19 cellular contexts compared by ENCODE assay signal in the genomic region with DNA sequence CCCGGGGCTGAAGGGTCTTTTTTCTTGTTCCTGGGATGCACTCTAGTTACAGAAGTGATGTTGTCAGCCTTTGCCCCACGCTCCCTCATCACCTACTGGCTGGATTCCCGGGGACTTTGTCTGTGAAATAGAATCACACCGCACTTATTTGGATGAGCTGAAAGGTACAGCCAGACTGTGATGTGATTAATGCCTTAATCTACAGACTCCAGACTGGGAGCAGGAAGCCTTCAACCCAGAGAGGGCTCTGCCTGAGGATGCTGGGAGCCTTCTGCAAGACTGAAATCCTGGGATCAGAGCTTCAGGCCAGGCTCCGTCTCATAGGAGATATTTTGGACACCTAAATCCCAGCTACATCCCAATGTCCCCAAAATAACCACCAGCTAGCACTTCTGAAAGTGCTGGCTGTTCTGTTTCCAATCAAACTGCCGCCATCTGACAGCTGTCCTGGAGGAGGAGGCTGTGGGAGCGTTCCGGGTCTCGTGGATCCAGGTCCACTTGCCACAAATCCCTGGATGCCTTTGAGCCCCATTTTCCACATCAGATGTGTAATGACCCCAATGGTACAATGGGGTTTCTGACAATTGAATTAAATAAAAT.
DNase-seq lines count a peak whose midpoint lies in the region; ATAC-seq and TF ChIP-seq lines count a peak whose summit lies in the region.
"Had no signal": no experiment of that assay in that cellular context is flagged by ENCODE, and none has a peak within 500 bp of the region (broad histone marks: within the 10 kb centered on the region; RNA-seq: fewer than 3 reads in every experiment).

No MANE protein-coding gene starts in this region.

- H3K9me2 ChIP-seq in SK-N-SH = no peaks in the 10 kb centered on the region

- no peak for TF ChIP-seq RAD21 in SK-N-SH (IDR thresholded peaks at IDR 0.05; ENCODE audit: low read length)

- ATAC-seq in SK-N-SH treated with all-trans-retinoic acid at 6 μM for 48 hours (no peak), GM18907 (IDR thresholded peaks at IDR 0.05; ENCODE audit: unreplicated experiment) (no peak)
- ATAC-seq: A549, HCT116 had no signal

- no peak overlapping the region for H3K9ac ChIP-seq in SK-N-SH

- no peaks in the 10 kb centered on the region for H3K79me2 ChIP-seq in SK-N-SH (ENCODE audit: insufficient read depth)

- peaks cover 11% of the 10 kb centered on the region for H3K9me3 ChIP-seq in SK-N-SH
- H3K9me3 ChIP-seq: Caco-2 had no signal

- CTCF ChIA-PET in SK-N-SH (lab: Yijun Ruan, JAX) = interaction anchor here (1.6 kb wide), 1 partner anchor 15 kb away, joined by 3 read pairs; no protein-coding TSS in a partner anchor

- H3K4me1 ChIP-seq in SK-N-SH (ENCODE audit: control insufficient read depth in 1 of 2, insufficient read depth in 2 of 2, low read depth in 1 of 2, low read length in 1 of 2) = peaks cover 0 to 11% of the 10 kb centered on the region in 2 experiments; a peak in 1 of 4 replicates
- H3K4me1 ChIP-seq: A549, Caco-2 had no signal

- no peak for TF ChIP-seq CTCF in SK-N-SH (IDR thresholded peaks at IDR 0.05)

- H4K20me1 ChIP-seq in SK-N-SH (ENCODE audit: insufficient read depth) = no peaks in the 10 kb centered on the region

- H3K36me3 ChIP-seq in SK-N-SH (replicated peaks in 1 of 2; ENCODE audit: control insufficient read depth in 1 of 2, insufficient read depth in 2 of 2, low read length in 1 of 2) = no peaks in the 10 kb centered on the region

- H3F3A ChIP-seq in SK-N-SH (replicated peaks; ENCODE audit: insufficient read depth) = no peaks in the 10 kb centered on the region

- H3K4me2 ChIP-seq in SK-N-SH = no peak overlapping the region
- H3K4me2 ChIP-seq: A549 had no signal

- H3K27me3 ChIP-seq in SK-N-SH (ENCODE audit: insufficient read depth) = no peaks in the 10 kb centered on the region

- TF ChIP-seq EP300 in SK-N-SH (IDR thresholded peaks at IDR 0.05; ENCODE audit: borderline replicate concordance in 1 of 2, low read depth in 1 of 2, low read length in 1 of 2) = no peak

- H2AFZ ChIP-seq in SK-N-SH (ENCODE audit: low read depth) = no peak overlapping the region

- H3K27ac ChIP-seq in SK-N-SH (ENCODE audit: low read depth in 2 of 2, low read length in 1 of 2) = peak overlapping the region in 1 of 2 experiments; percentile 51; a peak in 2 of 4 replicates
- H3K27ac ChIP-seq: 22Rv1, A549, C4-2B had no signal

- no peak overlapping the region for H3K4me3 ChIP-seq in SK-N-SH (ENCODE audit: low read depth in 2 of 2, low read length in 1 of 2)
- H3K4me3 ChIP-seq: A549 had no signal

- in situ Hi-C loops in KBM-7 (cut with MboI; ENCODE audit: low pct_unique_long_range_greater_than_20kb, low sequenced_read_pairs) = no loop called here

- POLR2A ChIA-PET in SK-N-SH (lab: Yijun Ruan, JAX) = no interaction called here

- DNase-seq in SK-N-SH (peak; percentile 51), mesenteric fat pad (ENCODE audit: low spot score) (peak; percentile 45), posterior cingulate gyrus (peak in 6 of 10 donors; percentile 40 to 92 (median 56)), KBM-7 (no peak), NCI-H446 (lab: John Stamatoyannopoulos, UW) (no peak)
- DNase-seq in stimulated activated CD4-positive, alpha-beta T cell treated with anti-CD3 and anti-CD28 coated beads, Interleukin-4, amount 100 ng/mL, for 24 hours = no peak
- DNase-seq: AML-193; Caco-2; CD4-positive, alpha-beta T cell; DMS79 treated with DMSO at 0.1 percent for 48 hours; GF-D8; GOT3; H7 had no signal

- WGBS in SK-N-SH (ENCODE audit: low lambda C conversion rate) = 4% methylated on average over 7 of the region's 9 CpGs

- intact Hi-C loops in posterior cingulate gyrus (cut with DNase I) = no loop called here

TF ChIP-seq in SK-N-SH, 30 proteins besides CTCF, POLR2A, EP300 and RAD21:
- no peak for TF ChIP-seq MXI1 (IDR thresholded peaks at IDR 0.05; ENCODE audit: low read depth, low read length)
- TF ChIP-seq FOSL2 (IDR thresholded peaks at IDR 0.05; ENCODE audit: borderline replicate concordance, low read depth) = no peak
- TF ChIP-seq NFIC (IDR thresholded peaks at IDR 0.05; ENCODE audit: borderline replicate concordance) = no peak
- TF ChIP-seq, protein P1, sequence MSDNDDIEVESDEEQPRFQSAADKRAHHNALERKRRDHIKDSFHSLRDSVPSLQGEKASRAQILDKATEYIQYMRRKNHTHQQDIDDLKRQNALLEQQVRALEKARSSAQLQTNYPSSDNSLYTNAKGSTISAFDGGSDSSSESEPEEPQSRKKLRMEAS (IDR thresholded peaks at IDR 0.05; ENCODE audit: low read depth) = no peak
- TF ChIP-seq JUND (IDR thresholded peaks at IDR 0.05) = no peak
- TF ChIP-seq, protein P2, sequence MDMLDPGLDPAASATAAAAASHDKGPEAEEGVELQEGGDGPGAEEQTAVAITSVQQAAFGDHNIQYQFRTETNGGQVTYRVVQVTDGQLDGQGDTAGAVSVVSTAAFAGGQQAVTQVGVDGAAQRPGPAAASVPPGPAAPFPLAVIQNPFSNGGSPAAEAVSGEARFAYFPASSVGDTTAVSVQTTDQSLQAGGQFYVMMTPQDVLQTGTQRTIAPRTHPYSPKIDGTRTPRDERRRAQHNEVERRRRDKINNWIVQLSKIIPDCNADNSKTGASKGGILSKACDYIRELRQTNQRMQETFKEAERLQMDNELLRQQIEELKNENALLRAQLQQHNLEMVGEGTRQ (IDR thresholded peaks at IDR 0.05; ENCODE audit: borderline replicate concordance, low read depth, low read length) = no peak

TF ChIP-seq in SK-N-SH treated with all-trans-retinoic acid at 6 μM for 48 hours, 23 proteins besides CTCF, POLR2A, EP300 and RAD21 (continues in another document):
- no peak for TF ChIP-seq PPARA (CRISPR knock-in tag; IDR thresholded peaks at IDR 0.05; ENCODE audit: borderline replicate concordance)
- no peak for TF ChIP-seq CSDC2 (CRISPR knock-in tag; IDR thresholded peaks at IDR 0.05)
- TF ChIP-seq ESRRG (CRISPR knock-in tag; IDR thresholded peaks at IDR 0.05) = no peak
- TF ChIP-seq, protein P3, sequence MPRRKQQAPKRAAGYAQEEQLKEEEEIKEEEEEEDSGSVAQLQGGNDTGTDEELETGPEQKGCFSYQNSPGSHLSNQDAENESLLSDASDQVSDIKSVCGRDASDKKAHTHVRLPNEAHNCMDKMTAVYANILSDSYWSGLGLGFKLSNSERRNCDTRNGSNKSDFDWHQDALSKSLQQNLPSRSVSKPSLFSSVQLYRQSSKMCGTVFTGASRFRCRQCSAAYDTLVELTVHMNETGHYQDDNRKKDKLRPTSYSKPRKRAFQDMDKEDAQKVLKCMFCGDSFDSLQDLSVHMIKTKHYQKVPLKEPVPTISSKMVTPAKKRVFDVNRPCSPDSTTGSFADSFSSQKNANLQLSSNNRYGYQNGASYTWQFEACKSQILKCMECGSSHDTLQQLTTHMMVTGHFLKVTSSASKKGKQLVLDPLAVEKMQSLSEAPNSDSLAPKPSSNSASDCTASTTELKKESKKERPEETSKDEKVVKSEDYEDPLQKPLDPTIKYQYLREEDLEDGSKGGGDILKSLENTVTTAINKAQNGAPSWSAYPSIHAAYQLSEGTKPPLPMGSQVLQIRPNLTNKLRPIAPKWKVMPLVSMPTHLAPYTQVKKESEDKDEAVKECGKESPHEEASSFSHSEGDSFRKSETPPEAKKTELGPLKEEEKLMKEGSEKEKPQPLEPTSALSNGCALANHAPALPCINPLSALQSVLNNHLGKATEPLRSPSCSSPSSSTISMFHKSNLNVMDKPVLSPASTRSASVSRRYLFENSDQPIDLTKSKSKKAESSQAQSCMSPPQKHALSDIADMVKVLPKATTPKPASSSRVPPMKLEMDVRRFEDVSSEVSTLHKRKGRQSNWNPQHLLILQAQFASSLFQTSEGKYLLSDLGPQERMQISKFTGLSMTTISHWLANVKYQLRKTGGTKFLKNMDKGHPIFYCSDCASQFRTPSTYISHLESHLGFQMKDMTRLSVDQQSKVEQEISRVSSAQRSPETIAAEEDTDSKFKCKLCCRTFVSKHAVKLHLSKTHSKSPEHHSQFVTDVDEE (CRISPR knock-in tag; IDR thresholded peaks at IDR 0.05) = no peak
- TF ChIP-seq, protein P4, sequence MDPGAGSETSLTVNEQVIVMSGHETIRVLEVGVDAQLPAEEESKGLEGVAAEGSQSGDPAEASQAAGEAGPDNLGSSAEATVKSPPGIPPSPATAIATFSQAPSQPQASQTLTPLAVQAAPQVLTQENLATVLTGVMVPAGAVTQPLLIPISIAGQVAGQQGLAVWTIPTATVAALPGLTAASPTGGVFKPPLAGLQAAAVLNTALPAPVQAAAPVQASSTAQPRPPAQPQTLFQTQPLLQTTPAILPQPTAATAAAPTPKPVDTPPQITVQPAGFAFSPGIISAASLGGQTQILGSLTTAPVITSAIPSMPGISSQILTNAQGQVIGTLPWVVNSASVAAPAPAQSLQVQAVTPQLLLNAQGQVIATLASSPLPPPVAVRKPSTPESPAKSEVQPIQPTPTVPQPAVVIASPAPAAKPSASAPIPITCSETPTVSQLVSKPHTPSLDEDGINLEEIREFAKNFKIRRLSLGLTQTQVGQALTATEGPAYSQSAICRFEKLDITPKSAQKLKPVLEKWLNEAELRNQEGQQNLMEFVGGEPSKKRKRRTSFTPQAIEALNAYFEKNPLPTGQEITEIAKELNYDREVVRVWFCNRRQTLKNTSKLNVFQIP (CRISPR knock-in tag; IDR thresholded peaks at IDR 0.05; ENCODE audit: borderline replicate concordance, low read depth) = no peak
- no peak for TF ChIP-seq SNAI2 (CRISPR knock-in tag; IDR thresholded peaks at IDR 0.05)
- TF ChIP-seq ARNTL (CRISPR knock-in tag; IDR thresholded peaks at IDR 0.05; ENCODE audit: borderline replicate concordance, low read depth) = no peak
- TF ChIP-seq BACH2 (CRISPR knock-in tag; IDR thresholded peaks at IDR 0.05; ENCODE audit: borderline replicate concordance) = no peak
- TF ChIP-seq ZNF565 (CRISPR knock-in tag; conservative IDR thresholded peaks at IDR 0.05; ENCODE audit: low read depth) = no peak
- no peak for TF ChIP-seq ZFP30 (CRISPR knock-in tag; IDR thresholded peaks at IDR 0.05)
- no peak for TF ChIP-seq GLIS3 (CRISPR knock-in tag; IDR thresholded peaks at IDR 0.05)
- TF ChIP-seq RARB (CRISPR knock-in tag; IDR thresholded peaks at IDR 0.05) = no peak
- TF ChIP-seq, protein P5, sequence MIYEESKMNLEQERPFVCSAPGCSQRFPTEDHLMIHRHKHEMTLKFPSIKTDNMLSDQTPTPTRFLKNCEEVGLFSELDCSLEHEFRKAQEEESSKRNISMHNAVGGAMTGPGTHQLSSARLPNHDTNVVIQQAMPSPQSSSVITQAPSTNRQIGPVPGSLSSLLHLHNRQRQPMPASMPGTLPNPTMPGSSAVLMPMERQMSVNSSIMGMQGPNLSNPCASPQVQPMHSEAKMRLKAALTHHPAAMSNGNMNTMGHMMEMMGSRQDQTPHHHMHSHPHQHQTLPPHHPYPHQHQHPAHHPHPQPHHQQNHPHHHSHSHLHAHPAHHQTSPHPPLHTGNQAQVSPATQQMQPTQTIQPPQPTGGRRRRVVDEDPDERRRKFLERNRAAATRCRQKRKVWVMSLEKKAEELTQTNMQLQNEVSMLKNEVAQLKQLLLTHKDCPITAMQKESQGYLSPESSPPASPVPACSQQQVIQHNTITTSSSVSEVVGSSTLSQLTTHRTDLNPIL (CRISPR knock-in tag; IDR thresholded peaks at IDR 0.05; ENCODE audit: low read depth) = no peak

Comparison
In these comparisons a context has a peak if more than half of its experiments do, and no peak if none do; other contexts are left out.
1. DNase-seq: peak in SK-N-SH (single experiment), mesenteric fat pad (single experiment) and posterior cingulate gyrus (6 of 10); none in KBM-7 (single experiment), stimulated activated CD4-positive, alpha-beta T cell treated with anti-CD3 and anti-CD28 coated beads, Interleukin-4, amount 100 ng/mL, for 24 hours (single experiment) and NCI-H446 (0 of 2).